Comparison of ENCODE assay signal across 12 cellular contexts in genomic region chr5:137563646-137564474, GRCh38.
DNase-seq lines count a peak whose midpoint lies in the region; ATAC-seq, FAIRE-seq and TF ChIP-seq lines count a peak whose summit lies in the region.
"Had no signal": no experiment of that assay in that cellular context is flagged by ENCODE, and none has a peak within 500 bp of the region (broad histone marks: within the 10 kb centered on the region; RNA-seq: fewer than 3 reads in every experiment).

No MANE protein-coding gene starts in this region.

- intact Hi-C loops in right lobe of liver (cut with DNase I) (no loop called here), HepG2 (cut with micrococcal nuclease; ENCODE audit: unreplicated experiment) (no loop called here), testis (cut with DNase I; ENCODE audit: low total_unique reads) (no loop called here)

- no peaks in the 10 kb centered on the region for H3K79me2 ChIP-seq in HepG2 (ENCODE audit: insufficient read depth, low read length)
- no peaks in the 10 kb centered on the region for H3K79me2 ChIP-seq in SK-N-SH (ENCODE audit: insufficient read depth)

- H3K36me3 ChIP-seq in right lobe of liver, result no peaks in the 10 kb centered on the region
- H3K36me3 ChIP-seq in HepG2 (replicated peaks in 1 of 2; ENCODE audit: control insufficient read depth in 1 of 2, insufficient read depth in 2 of 2, low read length in 2 of 2), result no peaks in the 10 kb centered on the region
- H3K36me3 ChIP-seq in SK-N-SH (replicated peaks in 1 of 2; ENCODE audit: control insufficient read depth in 1 of 2, insufficient read depth in 2 of 2, low read length in 1 of 2), result no peaks in the 10 kb centered on the region
- H3K36me3 ChIP-seq in gastroesophageal sphincter, result no peaks in the 10 kb centered on the region
- H3K36me3 ChIP-seq in testis (ENCODE audit: low read depth, missing control alignments), result no peaks in the 10 kb centered on the region

- TF ChIP-seq CTCF in right lobe of liver (IDR thresholded peaks at IDR 0.05) (no peak), HepG2 (CRISPR knock-in tag; IDR thresholded peaks at IDR 0.05) (no peak), SK-N-SH (IDR thresholded peaks at IDR 0.05) (no peak), gastroesophageal sphincter (IDR thresholded peaks at IDR 0.05) (no peak), testis (IDR thresholded peaks at IDR 0.05) (no peak)

- H3K9ac ChIP-seq in HepG2 (ENCODE audit: insufficient read depth, low read depth, low read length) (no peak overlapping the region), SK-N-SH (no peak overlapping the region)

- H3K4me2 ChIP-seq in HepG2 (ENCODE audit: low read depth, low read length) (no peak overlapping the region), SK-N-SH (peak overlapping the region; percentile 63)

- H4K20me1 ChIP-seq in HepG2 (ENCODE audit: insufficient read depth, low read length) (no peaks in the 10 kb centered on the region; the same call in 1 of the 2 replicates), SK-N-SH (ENCODE audit: insufficient read depth) (no peaks in the 10 kb centered on the region)

- H3K27me3 ChIP-seq in right lobe of liver, result no peaks in the 10 kb centered on the region
- H3K27me3 ChIP-seq in HepG2 (ENCODE audit: control insufficient read depth in 1 of 2, insufficient read depth in 2 of 2, low read length in 2 of 2), result peaks cover 0 to 28% of the 10 kb centered on the region in 2 experiments; a peak in 3 of 5 replicates
- H3K27me3 ChIP-seq in SK-N-SH (ENCODE audit: insufficient read depth), result no peaks in the 10 kb centered on the region
- H3K27me3 ChIP-seq in gastroesophageal sphincter, result peaks cover 4% of the 10 kb centered on the region
- no peaks in the 10 kb centered on the region for H3K27me3 ChIP-seq in testis

- CTCF ChIA-PET in HepG2 (lab: Yijun Ruan, JAX; ENCODE audit: low intra/inter-chr PET ratio, low total read pairs), result no interaction called here
- CTCF ChIA-PET in SK-N-SH (lab: Yijun Ruan, JAX), result interaction anchor here (1.1 to 1.3 kb wide), 3 partner anchors 36 to 47 kb away, joined by 3 to 4 read pairs (median 3); no protein-coding TSS in a partner anchor

- no peaks in the 10 kb centered on the region for H3F3A ChIP-seq in SK-N-SH (replicated peaks; ENCODE audit: insufficient read depth)

- H2AFZ ChIP-seq in HepG2 (ENCODE audit: low read length) (no peak overlapping the region), SK-N-SH (ENCODE audit: low read depth) (peak overlapping the region; percentile 68)

- POLR2A ChIA-PET in HepG2 (lab: Yijun Ruan, JAX), result no interaction called here
- POLR2A ChIA-PET in SK-N-SH (lab: Yijun Ruan, JAX), result no interaction called here

- 61% methylated on average over 12 of the region's 14 CpGs for WGBS in right lobe of liver (ENCODE audit: insufficient coverage, low coverage, low lambda C conversion rate, missing lambda C conversion rate)
- 20% methylated on average over 14 of the region's 14 CpGs for WGBS in HepG2 (ENCODE audit: low lambda C conversion rate)
- 34% methylated on average over 14 of the region's 14 CpGs for WGBS in SK-N-SH (ENCODE audit: low lambda C conversion rate)
- 55 to 61% methylated on average over 9 to 14 of the region's 14 CpGs for WGBS in gastroesophageal sphincter (ENCODE audit: low coverage in 1 of 2), 2 donors
- WGBS in testis, 2 donors, result 46 to 50% methylated on average over 14 of the region's 14 CpGs

- DNase-seq in right lobe of liver (no peak), HepG2 (ENCODE audit: low spot score) (no peak), SK-N-SH (peak; percentile 61), testis (no peak)
- DNase-seq: CD8-positive, alpha-beta memory T cell; left colon; NCI-H82 had no signal

- no peak for TF ChIP-seq POLR2A in right lobe of liver (IDR thresholded peaks at IDR 0.05)
- no peak for TF ChIP-seq POLR2A in HepG2 (IDR thresholded peaks at IDR 0.05; ENCODE audit: insufficient read depth in 1 of 2, low read depth in 2 of 2, low read length in 2 of 2)
- no peak for TF ChIP-seq POLR2A in gastroesophageal sphincter (IDR thresholded peaks at IDR 0.05)
- TF ChIP-seq POLR2A in testis (IDR thresholded peaks at IDR 0.05), result no peak

- no peak for TF ChIP-seq RAD21 in HepG2 (CRISPR knock-in tag; IDR thresholded peaks at IDR 0.05)
- no peak for TF ChIP-seq RAD21 in SK-N-SH (IDR thresholded peaks at IDR 0.05; ENCODE audit: low read length)

- H3K9me3 ChIP-seq in right lobe of liver (no peaks in the 10 kb centered on the region), HepG2 (ENCODE audit: low read length) (no peaks in the 10 kb centered on the region), SK-N-SH (no peaks in the 10 kb centered on the region), gastroesophageal sphincter (no peaks in the 10 kb centered on the region), testis (no peaks in the 10 kb centered on the region)

- H3K4me1 ChIP-seq in right lobe of liver, result no peaks in the 10 kb centered on the region
- no peaks in the 10 kb centered on the region for H3K4me1 ChIP-seq in HepG2 (ENCODE audit: insufficient read depth, low read length)
- H3K4me1 ChIP-seq in SK-N-SH (ENCODE audit: control insufficient read depth in 1 of 2, insufficient read depth in 2 of 2, low read depth in 1 of 2, low read length in 1 of 2), result peaks cover 41 to 51% of the 10 kb centered on the region in 2 experiments; a peak in 3 of 4 replicates
- H3K4me1 ChIP-seq in gastroesophageal sphincter, result no peaks in the 10 kb centered on the region
- peaks cover 33% of the 10 kb centered on the region for H3K4me1 ChIP-seq in testis

- no TSS peak for BruUV-seq in HepG2 (replicated peaks; lab: Mats Ljungman, UMichigan)

- H3K9me2 ChIP-seq in SK-N-SH, result no peaks in the 10 kb centered on the region

- TF ChIP-seq EP300 in HepG2 (IDR thresholded peaks at IDR 0.05; ENCODE audit: low read depth in 2 of 2, low read length in 2 of 2), result no peak
- no peak for TF ChIP-seq EP300 in HepG2 (CRISPR knock-in tag; IDR thresholded peaks at IDR 0.05; ENCODE audit: borderline replicate concordance)
- peak in 1 of 2 experiments; percentile 93; a peak in 2 of 4 replicates for TF ChIP-seq EP300 in SK-N-SH (IDR thresholded peaks at IDR 0.05; ENCODE audit: borderline replicate concordance in 1 of 2, low read depth in 1 of 2, low read length in 1 of 2)
- TF ChIP-seq EP300 in gastroesophageal sphincter (IDR thresholded peaks at IDR 0.05), result no peak

- H3K4me3 ChIP-seq in right lobe of liver (no peak overlapping the region), HepG2 (replicated peaks in 1 of 3; ENCODE audit: insufficient read depth in 1 of 3, low read depth in 2 of 3, low read length in 3 of 3) (no peak overlapping the region), SK-N-SH (ENCODE audit: low read depth in 2 of 2, low read length in 1 of 2) (no peak overlapping the region; a peak in 1 of 4 replicates), gastroesophageal sphincter (no peak overlapping the region), testis (no peak overlapping the region)

- no peak for FAIRE-seq in HepG2 (lab: Jason Lieb, UNC)

- in situ Hi-C loops in HepG2 (cut with HindIII; ENCODE audit: extremely low pct_ligation_motif_present, low pct_unique_long_range_greater_than_20kb), result no loop called here

- ATAC-seq in right lobe of liver (peak; percentile 32 to 68 (median 44)), HepG2 (no peak), gastroesophageal sphincter (peak; percentile 22), HG02840 (IDR thresholded peaks at IDR 0.05; ENCODE audit: low FRiP score, unreplicated experiment) (no peak), GM21619 (IDR thresholded peaks at IDR 0.05; ENCODE audit: unreplicated experiment) (no peak), GM18861 (IDR thresholded peaks at IDR 0.05; ENCODE audit: unreplicated experiment) (no peak)
- ATAC-seq: HCT116, left colon had no signal

- H3K27ac ChIP-seq in right lobe of liver, result no peak overlapping the region
- H3K27ac ChIP-seq in HepG2 (ENCODE audit: extremely low read length, insufficient read depth, low read length), result no peak overlapping the region
- peak overlapping the region; percentile 19 to 76; a peak in 3 of 4 replicates for H3K27ac ChIP-seq in SK-N-SH (ENCODE audit: low read depth in 2 of 2, low read length in 1 of 2)
- H3K27ac ChIP-seq in gastroesophageal sphincter, result no peak overlapping the region
- peak overlapping the region in 1 of 2 donors; percentile 4 for H3K27ac ChIP-seq in testis

TF ChIP-seq in HepG2, 621 proteins besides CTCF, POLR2A, EP300 and RAD21 (continues in another document):
- TF ChIP-seq, protein P1, sequence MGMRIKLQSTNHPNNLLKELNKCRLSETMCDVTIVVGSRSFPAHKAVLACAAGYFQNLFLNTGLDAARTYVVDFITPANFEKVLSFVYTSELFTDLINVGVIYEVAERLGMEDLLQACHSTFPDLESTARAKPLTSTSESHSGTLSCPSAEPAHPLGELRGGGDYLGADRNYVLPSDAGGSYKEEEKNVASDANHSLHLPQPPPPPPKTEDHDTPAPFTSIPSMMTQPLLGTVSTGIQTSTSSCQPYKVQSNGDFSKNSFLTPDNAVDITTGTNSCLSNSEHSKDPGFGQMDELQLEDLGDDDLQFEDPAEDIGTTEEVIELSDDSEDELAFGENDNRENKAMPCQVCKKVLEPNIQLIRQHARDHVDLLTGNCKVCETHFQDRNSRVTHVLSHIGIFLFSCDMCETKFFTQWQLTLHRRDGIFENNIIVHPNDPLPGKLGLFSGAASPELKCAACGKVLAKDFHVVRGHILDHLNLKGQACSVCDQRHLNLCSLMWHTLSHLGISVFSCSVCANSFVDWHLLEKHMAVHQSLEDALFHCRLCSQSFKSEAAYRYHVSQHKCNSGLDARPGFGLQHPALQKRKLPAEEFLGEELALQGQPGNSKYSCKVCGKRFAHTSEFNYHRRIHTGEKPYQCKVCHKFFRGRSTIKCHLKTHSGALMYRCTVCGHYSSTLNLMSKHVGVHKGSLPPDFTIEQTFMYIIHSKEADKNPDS (CRISPR knock-in tag; IDR thresholded peaks at IDR 0.05), result no peak
- TF ChIP-seq SNAI1 (CRISPR knock-in tag; IDR thresholded peaks at IDR 0.05; ENCODE audit: borderline replicate concordance), result no peak

TF ChIP-seq in SK-N-SH, 30 proteins besides CTCF, POLR2A, EP300 and RAD21 (continues in another document):
- peak; percentile 50 for TF ChIP-seq TCF12 (IDR thresholded peaks at IDR 0.05)
- no peak for TF ChIP-seq POLR2AphosphoS5 (IDR thresholded peaks at IDR 0.05; ENCODE audit: low read depth, low read length)
- TF ChIP-seq GABPA (IDR thresholded peaks at IDR 0.05; ENCODE audit: low read depth), result no peak
- TF ChIP-seq RXRA (IDR thresholded peaks at IDR 0.05; ENCODE audit: borderline replicate concordance, low read depth), result no peak
- TF ChIP-seq TAF1 (IDR thresholded peaks at IDR 0.05; ENCODE audit: borderline replicate concordance, low read depth, low read length), result no peak
- TF ChIP-seq, protein P2, sequence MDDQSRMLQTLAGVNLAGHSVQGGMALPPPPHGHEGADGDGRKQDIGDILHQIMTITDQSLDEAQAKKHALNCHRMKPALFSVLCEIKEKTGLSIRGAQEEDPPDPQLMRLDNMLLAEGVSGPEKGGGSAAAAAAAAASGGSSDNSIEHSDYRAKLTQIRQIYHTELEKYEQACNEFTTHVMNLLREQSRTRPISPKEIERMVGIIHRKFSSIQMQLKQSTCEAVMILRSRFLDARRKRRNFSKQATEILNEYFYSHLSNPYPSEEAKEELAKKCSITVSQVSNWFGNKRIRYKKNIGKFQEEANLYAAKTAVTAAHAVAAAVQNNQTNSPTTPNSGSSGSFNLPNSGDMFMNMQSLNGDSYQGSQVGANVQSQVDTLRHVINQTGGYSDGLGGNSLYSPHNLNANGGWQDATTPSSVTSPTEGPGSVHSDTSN (IDR thresholded peaks at IDR 0.05), result peak; percentile 31; the same call in 1 of the 2 replicates
- peak; percentile 77 for TF ChIP-seq FOXJ3 (CRISPR knock-in tag; IDR thresholded peaks at IDR 0.05)

Comparison
In these comparisons a context has a peak if more than half of its experiments do, and no peak if none do; other contexts are left out.
1. ATAC-seq: peak in right lobe of liver (4 of 4) and gastroesophageal sphincter (single experiment); none in HepG2 (single experiment), HG02840 (single experiment), GM21619 (single experiment) and GM18861 (single experiment).
2. H3K27ac ChIP-seq: peak in SK-N-SH (2 of 2); none in right lobe of liver (0 of 3), HepG2 (single experiment) and gastroesophageal sphincter (0 of 4).